ENCODE assay signal across 8 cellular contexts in the genomic region with DNA sequence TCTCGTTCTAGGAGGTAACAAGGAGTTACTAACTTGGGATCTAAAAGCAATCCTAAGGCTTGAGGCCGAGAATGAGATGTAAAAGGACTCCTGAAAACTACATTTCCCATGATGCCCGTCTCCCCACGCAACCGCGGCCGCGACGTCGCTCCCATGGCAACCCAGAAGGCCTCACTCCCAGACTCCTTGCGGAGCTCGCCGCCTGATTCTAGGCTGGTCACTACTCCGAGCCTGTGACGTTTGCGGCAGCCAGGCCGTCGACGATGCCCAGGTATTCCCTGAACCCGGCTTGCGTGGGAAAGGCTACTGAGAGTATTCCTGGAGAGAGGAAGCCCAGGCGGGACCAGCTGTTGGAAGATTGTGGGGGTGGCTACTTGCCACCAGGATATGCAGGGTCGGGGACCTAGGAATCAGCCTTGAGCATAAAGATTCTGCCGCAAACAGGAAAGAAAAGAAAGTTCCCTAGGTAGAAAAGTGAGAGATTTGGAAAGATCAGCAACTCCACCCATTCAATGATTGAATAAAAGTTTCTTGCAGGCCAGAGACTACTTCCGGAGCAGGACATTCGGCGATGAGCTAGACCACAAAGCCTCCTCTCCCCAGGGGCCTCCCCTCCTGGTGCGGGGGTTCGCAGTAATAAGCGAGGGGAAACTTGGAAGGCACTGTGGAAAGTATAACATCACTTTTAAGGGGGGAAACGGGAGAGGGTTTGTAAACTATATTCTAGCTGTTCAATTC. TPM values are rescaled to one million over a fixed set of nuclear protein-coding genes. Genes with fewer than 3 reads are reported as not detected.
A peak's percentile ranks its signal among the peaks of the same experiment; 100 is the strongest.
DNase-seq lines count a peak whose midpoint lies in the region; ATAC-seq and TF ChIP-seq lines count a peak whose summit lies in the region.

A gene (plus strand): TSS at position 164 of the 738 bp plus-strand sequence. CDS start 100 bp downstream, at position 264.

- peaks cover 8% of the 10 kb centered on the region; the same call in 1 of the 2 replicates for H3F3A ChIP-seq in PC-9 (ENCODE audit: insufficient read depth, low read depth)

- H3K27me3 Mint-ChIP-seq in IgD-negative memory B cell = no peaks in the 10 kb centered on the region
- H3K27me3 Mint-ChIP-seq in activated T-cell treated with anti-CD3 and anti-CD28 coated beads, Interleukin-2, amount 50 U/mL, for 24 hours = no peaks in the 10 kb centered on the region

- H3K36me3 Mint-ChIP-seq in IgD-negative memory B cell = peaks cover 5% of the 10 kb centered on the region
- H3K36me3 Mint-ChIP-seq in activated T-cell treated with anti-CD3 and anti-CD28 coated beads, Interleukin-2, amount 50 U/mL, for 24 hours (ENCODE audit: low read depth) = peaks cover 18% of the 10 kb centered on the region

- H3K79me2 ChIP-seq in PC-9 (ENCODE audit: low read depth) = peaks cover 7% of the 10 kb centered on the region; the same call in 1 of the 2 replicates

- H3K4me1 ChIP-seq in PC-9 (replicated peaks; ENCODE audit: insufficient read depth) (peaks cover 8% of the 10 kb centered on the region; the same call in 1 of the 2 replicates), esophagus (ENCODE audit: control insufficient read depth in 2 of 2, insufficient read depth in 2 of 2, low read length in 1 of 2) (no peaks in the 10 kb centered on the region), muscle layer of colon (ENCODE audit: insufficient read depth, low read length) (no peaks in the 10 kb centered on the region)

- H3K4me3 Mint-ChIP-seq in IgD-negative memory B cell = peak within 1 kb of the TSS; percentile 97 to 100 (median 98)
- H3K4me3 Mint-ChIP-seq in activated T-cell treated with anti-CD3 and anti-CD28 coated beads, Interleukin-2, amount 50 U/mL, for 24 hours = peak within 1 kb of the TSS; percentile 91

- TF ChIP-seq CTCF in PC-9 (conservative IDR thresholded peaks at IDR 0.05) = no peak

- peak within 1 kb of the TSS; percentile 75 for H3K4me2 ChIP-seq in PC-9

- no peaks in the 10 kb centered on the region for H3K36me3 ChIP-seq in PC-9 (ENCODE audit: low read depth)
- no peaks in the 10 kb centered on the region for H3K36me3 ChIP-seq in esophagus (ENCODE audit: control insufficient read depth in 2 of 2, insufficient read depth in 2 of 2, low read length in 1 of 2)
- H3K36me3 ChIP-seq in muscle layer of colon (ENCODE audit: insufficient read depth, low read length) = peaks cover 12% of the 10 kb centered on the region

- H3K9me3 Mint-ChIP-seq in IgD-negative memory B cell = no peaks in the 10 kb centered on the region
- H3K9me3 Mint-ChIP-seq in activated T-cell treated with anti-CD3 and anti-CD28 coated beads, Interleukin-2, amount 50 U/mL, for 24 hours = no peaks in the 10 kb centered on the region

- H3K9me2 ChIP-seq in PC-9 (ENCODE audit: insufficient read depth) = no peaks in the 10 kb centered on the region

- H3K9me3 ChIP-seq in PC-9 (ENCODE audit: insufficient read depth, low read depth) (no peaks in the 10 kb centered on the region), esophagus (ENCODE audit: control insufficient read depth in 2 of 2, insufficient read depth in 1 of 2, low read depth in 1 of 2, low read length in 1 of 2) (no peaks in the 10 kb centered on the region), muscle layer of colon (ENCODE audit: low read length) (no peaks in the 10 kb centered on the region)

- peaks cover 11 to 12% (median 11%) of the 10 kb centered on the region in 3 donors for H3K4me1 Mint-ChIP-seq in IgD-negative memory B cell
- H3K4me1 Mint-ChIP-seq in activated T-cell treated with anti-CD3 and anti-CD28 coated beads, Interleukin-2, amount 50 U/mL, for 24 hours (ENCODE audit: low read depth) = peaks cover 31% of the 10 kb centered on the region

- CTCF ChIA-PET in PC-9 (lab: Charles Lee) = no interaction called here

- H3K4me3 ChIP-seq in PC-9 (peak within 1 kb of the TSS; percentile 61), esophagus (ENCODE audit: low read depth in 1 of 2, low read length in 2 of 2) (peak within 1 kb of the TSS; percentile 73 to 98), muscle layer of colon (ENCODE audit: low read depth in 1 of 2, low read length in 2 of 2) (peak within 1 kb of the TSS; percentile 83 to 84)

- 0 out of 2 replicates have a peak, but pooled peaks cover 3% of the 10 kb centered on the region for H4K20me1 ChIP-seq in PC-9 (ENCODE audit: insufficient read depth)

- peak within 1 kb of the TSS; percentile 99 for H2AFZ ChIP-seq in PC-9

- TSS peak; percentile 81 for BruUV-seq in PC-9 (replicated peaks; lab: Mats Ljungman, UMichigan)

- peak within 1 kb of the TSS; percentile 61 for H3K27ac ChIP-seq in PC-9
- H3K27ac ChIP-seq in esophagus (ENCODE audit: low read depth in 2 of 2, low read length in 1 of 2) = peak within 1 kb of the TSS; percentile 87 to 95
- peak within 1 kb of the TSS; percentile 78 for H3K27ac ChIP-seq in muscle layer of colon (ENCODE audit: low read depth, low read length)

- POLR2A ChIA-PET in PC-9 (lab: Charles Lee; ENCODE audit: unreplicated experiment) = interaction anchor here (0.6 to 0.7 kb wide), 3 partner anchors 126 to 1878 kb away, joined by 3 read pairs; no protein-coding TSS in a partner anchor

- ATAC-seq in GM21529 (IDR thresholded peaks at IDR 0.05; ENCODE audit: unreplicated experiment) = peak; percentile 100

- H3K9ac ChIP-seq in muscle layer of colon (ENCODE audit: low read length) = peak within 1 kb of the TSS; percentile 67

- intact Hi-C loops in PC-9 (cut with micrococcal nuclease; ENCODE audit: unreplicated experiment) = loop anchor here (1.0 kb wide), 1 partner anchor 137 kb away; a partner anchor contains a TSS

- peak within 1 kb of the TSS; percentile 43 to 97 (median 93) for H3K27ac Mint-ChIP-seq in IgD-negative memory B cell
- H3K27ac Mint-ChIP-seq in activated T-cell treated with anti-CD3 and anti-CD28 coated beads, Interleukin-2, amount 50 U/mL, for 24 hours = peak within 1 kb of the TSS; percentile 95

- H3K27me3 ChIP-seq in PC-9 (ENCODE audit: insufficient read depth, low read depth) (no peaks in the 10 kb centered on the region), esophagus (ENCODE audit: control insufficient read depth in 1 of 2, insufficient read depth in 2 of 2, low read length in 2 of 2) (no peaks in the 10 kb centered on the region), muscle layer of colon (ENCODE audit: control insufficient read depth in 1 of 2, insufficient read depth in 2 of 2, low read length in 2 of 2) (no peaks in the 10 kb centered on the region)

- WGBS in esophagus, 2 donors = 0 to 1% methylated on average over 31 of the region's 31 CpGs

- DNase-seq in DMS 273 treated with DMSO at 0.1 percent for 48 hours (lab: John Stamatoyannopoulos, UW) (peak; percentile 79), PC-9 (peak; percentile 92 to 93)
- DNase-seq in activated T-cell treated with anti-CD3 and anti-CD28 coated beads, Interleukin-2, amount 50 U/mL, for 24 hours = peak; percentile 88
- peak; percentile 46 to 56 for DNase-seq in stimulated activated CD8-positive, alpha-beta memory T cell treated with anti-CD3 and anti-CD28 coated beads, Interleukin-7, amount 100 ng/mL, for 1 hour (ENCODE audit: low read depth in 2 of 2)

RNA-seq across cellular contexts. Expression of the gene that starts here (rescaled TPM):
- polyA plus RNA-seq in IgD-negative memory B cell (5.6 TPM), esophagus (10 to 100 TPM in 1 of 2 donors, 1 to 10 TPM in 1; 7.9 to 10.4 TPM)
- 26.5 and 27.1 TPM in 2 replicates for total RNA-seq in PC-9 (2021)

Comparison
In these comparisons a context has a peak if more than half of its experiments do, and no peak if none do; other contexts are left out.
1. Peak in every context shown above with its lines: DNase-seq, ATAC-seq, H3K4me3 ChIP-seq and H3K27ac ChIP-seq.